ENCODE assay signal across 12 cellular contexts in the genomic region with DNA sequence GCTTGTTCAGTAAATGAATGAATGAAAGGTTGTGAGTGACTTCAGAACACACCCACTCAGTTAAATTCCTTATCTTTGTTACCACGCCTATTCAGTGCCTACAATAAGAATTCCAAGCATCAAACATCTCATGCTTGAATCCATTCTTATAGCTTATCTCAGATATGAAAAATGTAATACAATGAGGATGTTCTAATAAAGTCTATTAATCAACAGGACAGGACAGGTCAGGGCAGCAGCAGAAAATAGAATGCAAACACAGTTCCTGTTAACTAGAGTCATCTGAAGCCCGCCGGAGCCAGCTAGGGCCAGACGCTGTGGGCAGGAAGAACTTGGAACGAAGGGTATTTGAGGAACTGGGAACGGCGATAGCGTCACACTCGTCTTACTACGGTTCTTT. TPM values are rescaled to one million over a fixed set of nuclear protein-coding genes. Genes with fewer than 3 reads are reported as not detected.
DNase-seq lines count a peak whose midpoint lies in the region; ATAC-seq, FAIRE-seq and TF ChIP-seq lines count a peak whose summit lies in the region.
"Had no signal": no experiment of that assay in that cellular context is flagged by ENCODE, and none has a peak within 500 bp of the region (broad histone marks: within the 10 kb centered on the region; RNA-seq: fewer than 3 reads in every experiment).

No MANE protein-coding gene starts in this region.

- H3K27ac ChIP-seq in A549 (peak overlapping the region; percentile 78 to 89), SJCRH30 (peak overlapping the region; percentile 8; the same call in 1 of the 2 replicates)

- no peaks in the 10 kb centered on the region for H3K27me3 Mint-ChIP-seq in stimulated activated naive CD8-positive, alpha-beta T cell treated with anti-CD3 and anti-CD28 coated beads, Interleukin-15, amount 100 ng/mL, for 72 hours
- H3K27me3 Mint-ChIP-seq: activated naive CD8-positive, alpha-beta T cell treated with anti-CD3 and anti-CD28 coated beads, Interleukin-2, amount 50 U/mL, for 24 hours had no signal

- peak; percentile 75 to 85 for ATAC-seq in A549
- no peak for ATAC-seq in stimulated activated naive CD8-positive, alpha-beta T cell treated with anti-CD3 and anti-CD28 coated beads, Interleukin-15, amount 100 ng/mL, for 72 hours
- ATAC-seq: activated naive CD8-positive, alpha-beta T cell treated with anti-CD3 and anti-CD28 coated beads, Interleukin-2, amount 50 U/mL, for 24 hours had no signal

- TF ChIP-seq EP300 in A549 (IDR thresholded peaks at IDR 0.05) = peak in 1 of 2 experiments; percentile 34; a peak in 1 of 5 replicates

- POLR2A ChIA-PET in A549 (lab: Yijun Ruan, JAX) = no interaction called here

- no peak for TF ChIP-seq RAD21 in A549 (conservative IDR thresholded peaks at IDR 0.05 in 1 of 2, IDR thresholded peaks at IDR 0.05 in 1 of 2)

- WGBS in A549 (ENCODE audit: missing lambda C conversion rate) = 5% methylated on average over 10 of the region's 10 CpGs

- TF ChIP-seq POLR2A in A549 (IDR thresholded peaks at IDR 0.05; ENCODE audit: low read length) = no peak

- H3K9me3 Mint-ChIP-seq in stimulated activated naive CD8-positive, alpha-beta T cell treated with anti-CD3 and anti-CD28 coated beads, Interleukin-15, amount 100 ng/mL, for 72 hours = no peaks in the 10 kb centered on the region
- H3K9me3 Mint-ChIP-seq: activated naive CD8-positive, alpha-beta T cell treated with anti-CD3 and anti-CD28 coated beads, Interleukin-2, amount 50 U/mL, for 24 hours had no signal

- no peak overlapping the region for H3K4me3 Mint-ChIP-seq in stimulated activated naive CD8-positive, alpha-beta T cell treated with anti-CD3 and anti-CD28 coated beads, Interleukin-15, amount 100 ng/mL, for 72 hours
- H3K4me3 Mint-ChIP-seq: activated naive CD8-positive, alpha-beta T cell treated with anti-CD3 and anti-CD28 coated beads, Interleukin-2, amount 50 U/mL, for 24 hours had no signal

- CTCF ChIA-PET in A549 (lab: Yijun Ruan, JAX) = interaction anchor here (0.7 to 2.2 kb wide), 2 partner anchors 11 to 41 kb away, joined by 3 to 5 read pairs; no protein-coding TSS in a partner anchor

- no peak overlapping the region for H3K27ac Mint-ChIP-seq in stimulated activated naive CD8-positive, alpha-beta T cell treated with anti-CD3 and anti-CD28 coated beads, Interleukin-15, amount 100 ng/mL, for 72 hours
- H3K27ac Mint-ChIP-seq: activated naive CD8-positive, alpha-beta T cell treated with anti-CD3 and anti-CD28 coated beads, Interleukin-2, amount 50 U/mL, for 24 hours had no signal

- H3K4me1 ChIP-seq in A549 = peaks cover 94% of the 10 kb centered on the region
- peaks cover 32% of the 10 kb centered on the region for H3K4me1 ChIP-seq in SJCRH30
- H3K4me1 ChIP-seq in neuron (ENCODE audit: insufficient read depth, low read length) = peaks cover 18% of the 10 kb centered on the region

- peak overlapping the region; percentile 9 for H2AFZ ChIP-seq in neuron (ENCODE audit: low read depth, low read length)

- H3K9me3 ChIP-seq in A549 (no peaks in the 10 kb centered on the region), SJCRH30 (replicated peaks) (no peaks in the 10 kb centered on the region), neuron (ENCODE audit: low read length) (no peaks in the 10 kb centered on the region)
- H3K9me3 ChIP-seq: thyroid gland had no signal

- no peaks in the 10 kb centered on the region for H3K4me1 Mint-ChIP-seq in stimulated activated naive CD8-positive, alpha-beta T cell treated with anti-CD3 and anti-CD28 coated beads, Interleukin-15, amount 100 ng/mL, for 72 hours
- H3K4me1 Mint-ChIP-seq: activated naive CD8-positive, alpha-beta T cell treated with anti-CD3 and anti-CD28 coated beads, Interleukin-2, amount 50 U/mL, for 24 hours had no signal

- TF ChIP-seq CTCF in A549 (IDR thresholded peaks at IDR 0.05) (no peak), fibroblast of the aortic adventitia (IDR thresholded peaks at IDR 0.05; ENCODE audit: insufficient read depth, low read length) (no peak)

- peak overlapping the region; percentile 88 for H3K4me2 ChIP-seq in A549

- FAIRE-seq in A549 (lab: Jason Lieb, UNC) (no peak), GM19239 (lab: Jason Lieb, UNC) (no peak)

- H3K27me3 ChIP-seq in SJCRH30 (no peaks in the 10 kb centered on the region), neuron (ENCODE audit: insufficient read depth, low read length) (no peaks in the 10 kb centered on the region)
- H3K27me3 ChIP-seq: thyroid gland had no signal

- H3K4me3 ChIP-seq in A549 (peak overlapping the region; percentile 23; the same call in 1 of the 3 replicates), SJCRH30 (no peak overlapping the region), fibroblast of the aortic adventitia (ENCODE audit: low read depth, low read length) (no peak overlapping the region), neuron (ENCODE audit: low read length) (no peak overlapping the region)
- H3K4me3 ChIP-seq: thyroid gland had no signal

- peaks cover 25% of the 10 kb centered on the region for H3K36me3 ChIP-seq in SJCRH30
- H3K36me3 ChIP-seq in neuron (ENCODE audit: insufficient read depth, low read length) = no peaks in the 10 kb centered on the region
- H3K36me3 ChIP-seq: thyroid gland had no signal

- DNase-seq in A549 (ENCODE audit: low read depth in 1 of 2, low spot score in 1 of 2) = peak; percentile 17 to 80
- no peak for DNase-seq in SJCRH30
- DNase-seq in fibroblast of the aortic adventitia (ENCODE audit: low read depth) = peak; percentile 84
- no peak for DNase-seq in NCI-H748 (lab: John Stamatoyannopoulos, UW; ENCODE audit: unreplicated experiment)
- no peak for DNase-seq in GM19239 (ENCODE audit: insufficient read length, low spot score)
- DNase-seq in NCI-H2029 (lab: John Stamatoyannopoulos, UW) = no peak
- DNase-seq in stimulated activated naive CD8-positive, alpha-beta T cell treated with anti-CD3 and anti-CD28 coated beads, Interleukin-15, amount 100 ng/mL, for 72 hours = no peak
- DNase-seq: activated CD4-positive, alpha-beta T cell treated with anti-CD3 and anti-CD28 coated beads, Interleukin-2, amount 50 U/mL, for 48 hours; activated naive CD8-positive, alpha-beta T cell treated with anti-CD3 and anti-CD28 coated beads, Interleukin-2, amount 50 U/mL, for 24 hours; stimulated activated CD4-positive, alpha-beta T cell treated with anti-CD3 and anti-CD28 coated beads, Interleukin-4, amount 100 ng/mL, for 1 hour had no signal

TF ChIP-seq in A549, 52 proteins besides CTCF, POLR2A, EP300 and RAD21 (continues in another document):
- TF ChIP-seq EHF (CRISPR knock-in tag; IDR thresholded peaks at IDR 0.05) (no peak), FOSL2 (IDR thresholded peaks at IDR 0.05) (no peak), FOSL2 (CRISPR knock-in tag; IDR thresholded peaks at IDR 0.05) (peak; percentile 28; the same call in 1 of the 2 replicates), ZC3H11A (IDR thresholded peaks at IDR 0.05) (no peak), HDAC2 (IDR thresholded peaks at IDR 0.05) (no peak), NR3C1 (IDR thresholded peaks at IDR 0.05) (no peak), ZFP36 (IDR thresholded peaks at IDR 0.05; ENCODE audit: borderline replicate concordance, partially characterized antibody) (no peak), HOXB5 (CRISPR knock-in tag; IDR thresholded peaks at IDR 0.05) (peak; percentile 88), JUNB (IDR thresholded peaks at IDR 0.05) (0 out of 2 replicates have a peak, but pooled peaks have one; percentile 46), SREBF2 (IDR thresholded peaks at IDR 0.05) (no peak), CHD4 (IDR thresholded peaks at IDR 0.05; ENCODE audit: borderline replicate concordance) (no peak), ZSCAN20 (CRISPR knock-in tag; IDR thresholded peaks at IDR 0.05) (no peak), CHD2 (IDR thresholded peaks at IDR 0.05; ENCODE audit: low read length, partially characterized antibody) (no peak), RNF2 (IDR thresholded peaks at IDR 0.05; ENCODE audit: borderline replicate concordance, low read depth) (no peak), NFE2L2 (conservative IDR thresholded peaks at IDR 0.05; ENCODE audit: low read length) (no peak), RFX5 (IDR thresholded peaks at IDR 0.05) (no peak), MAZ (IDR thresholded peaks at IDR 0.05; ENCODE audit: borderline replicate concordance, low read depth, low read length) (no peak)
- TF ChIP-seq, protein P1, sequence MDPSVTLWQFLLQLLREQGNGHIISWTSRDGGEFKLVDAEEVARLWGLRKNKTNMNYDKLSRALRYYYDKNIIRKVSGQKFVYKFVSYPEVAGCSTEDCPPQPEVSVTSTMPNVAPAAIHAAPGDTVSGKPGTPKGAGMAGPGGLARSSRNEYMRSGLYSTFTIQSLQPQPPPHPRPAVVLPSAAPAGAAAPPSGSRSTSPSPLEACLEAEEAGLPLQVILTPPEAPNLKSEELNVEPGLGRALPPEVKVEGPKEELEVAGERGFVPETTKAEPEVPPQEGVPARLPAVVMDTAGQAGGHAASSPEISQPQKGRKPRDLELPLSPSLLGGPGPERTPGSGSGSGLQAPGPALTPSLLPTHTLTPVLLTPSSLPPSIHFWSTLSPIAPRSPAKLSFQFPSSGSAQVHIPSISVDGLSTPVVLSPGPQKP (IDR thresholded peaks at IDR 0.05; ENCODE audit: low read depth, low read length) = no peak
- TF ChIP-seq, protein P2, sequence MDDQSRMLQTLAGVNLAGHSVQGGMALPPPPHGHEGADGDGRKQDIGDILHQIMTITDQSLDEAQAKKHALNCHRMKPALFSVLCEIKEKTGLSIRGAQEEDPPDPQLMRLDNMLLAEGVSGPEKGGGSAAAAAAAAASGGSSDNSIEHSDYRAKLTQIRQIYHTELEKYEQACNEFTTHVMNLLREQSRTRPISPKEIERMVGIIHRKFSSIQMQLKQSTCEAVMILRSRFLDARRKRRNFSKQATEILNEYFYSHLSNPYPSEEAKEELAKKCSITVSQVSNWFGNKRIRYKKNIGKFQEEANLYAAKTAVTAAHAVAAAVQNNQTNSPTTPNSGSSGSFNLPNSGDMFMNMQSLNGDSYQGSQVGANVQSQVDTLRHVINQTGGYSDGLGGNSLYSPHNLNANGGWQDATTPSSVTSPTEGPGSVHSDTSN (IDR thresholded peaks at IDR 0.05) = no peak

RNA-seq across cellular contexts. Expression of a gene that starts 48.5 kb away (rescaled TPM):
- polyA plus RNA-seq in A549 (2011; rRNA removed) = 27.0 and 57.4 TPM in 2 replicates
- 5.0 and 8.5 TPM in 2 replicates for polyA plus RNA-seq in A549 (2012; cell fraction: cytosol; rRNA removed)
- polyA plus RNA-seq in A549 (2012; cell fraction: nucleus; rRNA removed) = 5.9 and 6.6 TPM in 2 replicates
- polyA plus RNA-seq in A549 (2017; fragmentation: RNase III; extraction: RNeasy Plus Mini Kit Qiagen cat#74134 plus additional on column Dnase treatment) = 24.5 to 26.1 TPM (median 25.1 TPM) in 3 replicates
- 27.6 and 42.3 TPM in 2 replicates for polyA minus RNA-seq in A549 (2011; rRNA and poly(A)+ RNA removed)
- total RNA-seq in SJCRH30 (2014; rRNA removed; shearing (Covaris generic)) = 37.6 and 52.3 TPM in 2 replicates
- 13.7 and 83.5 TPM in 2 replicates for total RNA-seq in fibroblast of the aortic adventitia (ENCODE audit: low replicate concordance)

Comparison
In these comparisons a context has a peak if more than half of its experiments do, and no peak if none do; other contexts are left out.
1. DNase-seq: peak in A549 (2 of 2) and fibroblast of the aortic adventitia (single experiment); none in SJCRH30 (0 of 2), NCI-H748 (single experiment), GM19239 (single experiment), NCI-H2029 (single experiment) and stimulated activated naive CD8-positive, alpha-beta T cell treated with anti-CD3 and anti-CD28 coated beads, Interleukin-15, amount 100 ng/mL, for 72 hours (0 of 2).